Comparison of ENCODE assay signal across 1 cellular context in the genomic region with DNA sequence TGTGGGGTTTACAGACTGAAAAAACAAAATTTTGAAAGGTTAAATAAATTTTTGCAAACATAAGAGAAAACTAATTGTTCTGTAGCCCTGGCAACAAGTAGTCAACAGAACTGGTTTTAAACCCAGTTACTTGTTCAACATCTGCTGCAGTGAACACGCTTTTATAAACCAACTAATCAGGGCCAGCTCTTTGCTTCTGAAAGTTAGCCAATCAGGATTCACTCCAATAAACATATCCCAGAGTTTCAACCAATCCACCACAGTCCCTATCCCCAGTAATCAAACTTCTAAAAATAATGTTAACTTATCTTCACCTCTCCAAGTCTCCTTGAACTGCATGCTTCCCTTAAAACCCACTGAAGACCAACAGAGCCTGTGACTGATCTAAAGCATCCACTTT.
TF ChIP-seq lines count a peak whose summit lies in the region.

No MANE protein-coding gene starts in this region.

TF ChIP-seq in GM23338, 12 proteins besides CTCF, POLR2A, EP300 and RAD21 (continued from another document):
- TF ChIP-seq, protein P1, sequence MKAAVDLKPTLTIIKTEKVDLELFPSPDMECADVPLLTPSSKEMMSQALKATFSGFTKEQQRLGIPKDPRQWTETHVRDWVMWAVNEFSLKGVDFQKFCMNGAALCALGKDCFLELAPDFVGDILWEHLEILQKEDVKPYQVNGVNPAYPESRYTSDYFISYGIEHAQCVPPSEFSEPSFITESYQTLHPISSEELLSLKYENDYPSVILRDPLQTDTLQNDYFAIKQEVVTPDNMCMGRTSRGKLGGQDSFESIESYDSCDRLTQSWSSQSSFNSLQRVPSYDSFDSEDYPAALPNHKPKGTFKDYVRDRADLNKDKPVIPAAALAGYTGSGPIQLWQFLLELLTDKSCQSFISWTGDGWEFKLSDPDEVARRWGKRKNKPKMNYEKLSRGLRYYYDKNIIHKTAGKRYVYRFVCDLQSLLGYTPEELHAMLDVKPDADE (IDR thresholded peaks at IDR 0.05): no peak
